2 cellular contexts compared by ENCODE assay signal in the genomic region with DNA sequence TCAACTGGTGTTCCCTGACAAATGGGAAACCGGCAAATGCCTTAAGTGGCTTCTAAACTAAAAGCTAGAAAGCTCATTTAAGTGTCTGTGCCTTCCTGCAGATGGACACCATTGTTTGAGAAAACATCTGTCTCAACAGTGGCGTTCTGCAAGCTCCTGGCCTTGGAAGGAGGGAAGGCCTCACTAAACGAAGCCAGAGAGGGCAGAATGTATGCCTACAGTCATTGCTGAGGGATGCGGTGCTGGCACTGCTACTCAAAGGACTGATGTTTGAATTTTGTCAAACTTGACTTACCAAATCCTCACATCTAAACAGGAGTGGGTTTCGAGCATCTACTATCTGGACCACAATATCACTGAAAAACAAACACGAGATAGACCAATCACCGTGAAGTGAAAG.
TF ChIP-seq lines count a peak whose summit lies in the region.

No MANE protein-coding gene starts in this region.

TF ChIP-seq in IMR-90, 13 proteins besides CTCF, POLR2A, EP300 and RAD21:
- TF ChIP-seq RCOR1 (IDR thresholded peaks at IDR 0.05; ENCODE audit: insufficient replicate concordance, low read length) (no peak), NFE2L2 (IDR thresholded peaks at IDR 0.05; ENCODE audit: low read depth, low read length) (no peak), CEBPB (IDR thresholded peaks at IDR 0.05; ENCODE audit: low read depth, low read length) (no peak), CHD1 (IDR thresholded peaks at IDR 0.05; ENCODE audit: low read depth, low read length) (no peak), SMC3 (IDR thresholded peaks at IDR 0.05; ENCODE audit: low read depth, low read length) (no peak), MAZ (IDR thresholded peaks at IDR 0.05; ENCODE audit: borderline replicate concordance, low read depth, low read length) (no peak), MXI1 (IDR thresholded peaks at IDR 0.05; ENCODE audit: borderline replicate concordance, low read depth, low read length) (no peak), FOS (IDR thresholded peaks at IDR 0.05; ENCODE audit: low read depth, low read length) (no peak)
- TF ChIP-seq, protein P1, sequence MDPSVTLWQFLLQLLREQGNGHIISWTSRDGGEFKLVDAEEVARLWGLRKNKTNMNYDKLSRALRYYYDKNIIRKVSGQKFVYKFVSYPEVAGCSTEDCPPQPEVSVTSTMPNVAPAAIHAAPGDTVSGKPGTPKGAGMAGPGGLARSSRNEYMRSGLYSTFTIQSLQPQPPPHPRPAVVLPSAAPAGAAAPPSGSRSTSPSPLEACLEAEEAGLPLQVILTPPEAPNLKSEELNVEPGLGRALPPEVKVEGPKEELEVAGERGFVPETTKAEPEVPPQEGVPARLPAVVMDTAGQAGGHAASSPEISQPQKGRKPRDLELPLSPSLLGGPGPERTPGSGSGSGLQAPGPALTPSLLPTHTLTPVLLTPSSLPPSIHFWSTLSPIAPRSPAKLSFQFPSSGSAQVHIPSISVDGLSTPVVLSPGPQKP (IDR thresholded peaks at IDR 0.05; ENCODE audit: borderline replicate concordance, low read depth, low read length): no peak

TF ChIP-seq in endothelial cell of umbilical vein, 7 proteins besides CTCF, POLR2A, EP300 and RAD21:
- TF ChIP-seq, protein P2, sequence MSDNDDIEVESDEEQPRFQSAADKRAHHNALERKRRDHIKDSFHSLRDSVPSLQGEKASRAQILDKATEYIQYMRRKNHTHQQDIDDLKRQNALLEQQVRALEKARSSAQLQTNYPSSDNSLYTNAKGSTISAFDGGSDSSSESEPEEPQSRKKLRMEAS (IDR thresholded peaks at IDR 0.05; ENCODE audit: insufficient read depth, insufficient read length): no peak
- TF ChIP-seq GATA2 (IDR thresholded peaks at IDR 0.05; ENCODE audit: insufficient read depth, insufficient read length, low read depth, low read length) (no peak), EZH2 (IDR thresholded peaks at IDR 0.05; ENCODE audit: borderline replicate concordance, low read depth, low read length, severe bottlenecking) (no peak), MYC (IDR thresholded peaks at IDR 0.05; ENCODE audit: low read depth, low read length) (no peak), FOS (IDR thresholded peaks at IDR 0.05; ENCODE audit: borderline replicate concordance, insufficient read depth, low read length) (no peak), JUN (IDR thresholded peaks at IDR 0.05; ENCODE audit: borderline replicate concordance, insufficient read depth, insufficient read length, low read depth) (no peak)
